In genomic region chr1:6486433-6487011, GRCh38 we compare ENCODE assay signal across 1 cellular context.
A peak's percentile ranks its signal among the peaks of the same experiment; 100 is the strongest.
TF ChIP-seq lines count a peak whose summit lies in the region.

No MANE protein-coding gene starts in this region.

TF ChIP-seq in HEK293, 187 proteins besides CTCF, POLR2A, EP300 and RAD21 (continued from another document):
- no peak for TF ChIP-seq ZNF350 (tag by site-specific recombination; IDR thresholded peaks at IDR 0.05)
- no peak for TF ChIP-seq ZNF132 (tag by site-specific recombination; IDR thresholded peaks at IDR 0.05; ENCODE audit: borderline replicate concordance)
- no peak for TF ChIP-seq YY1 (tag by site-specific recombination; IDR thresholded peaks at IDR 0.05)
- TF ChIP-seq ZNF76 (tag by site-specific recombination; IDR thresholded peaks at IDR 0.05; ENCODE audit: borderline replicate concordance, low read depth), result no peak
- TF ChIP-seq ZNF302 (tag by site-specific recombination; IDR thresholded peaks at IDR 0.05; ENCODE audit: low read depth), result no peak
- TF ChIP-seq ZNF202 (tag by site-specific recombination; IDR thresholded peaks at IDR 0.05; ENCODE audit: borderline replicate concordance), result no peak
- no peak for TF ChIP-seq ZNF335 (tag by site-specific recombination; conservative IDR thresholded peaks at IDR 0.05)
- TF ChIP-seq ZNF341 (tag by site-specific recombination; IDR thresholded peaks at IDR 0.05; ENCODE audit: low read depth), result no peak
- no peak for TF ChIP-seq ZNF561 (tag by site-specific recombination; IDR thresholded peaks at IDR 0.05; ENCODE audit: borderline replicate concordance)
- no peak for TF ChIP-seq ZNF571 (tag by site-specific recombination; IDR thresholded peaks at IDR 0.05)
- TF ChIP-seq, protein P1, sequence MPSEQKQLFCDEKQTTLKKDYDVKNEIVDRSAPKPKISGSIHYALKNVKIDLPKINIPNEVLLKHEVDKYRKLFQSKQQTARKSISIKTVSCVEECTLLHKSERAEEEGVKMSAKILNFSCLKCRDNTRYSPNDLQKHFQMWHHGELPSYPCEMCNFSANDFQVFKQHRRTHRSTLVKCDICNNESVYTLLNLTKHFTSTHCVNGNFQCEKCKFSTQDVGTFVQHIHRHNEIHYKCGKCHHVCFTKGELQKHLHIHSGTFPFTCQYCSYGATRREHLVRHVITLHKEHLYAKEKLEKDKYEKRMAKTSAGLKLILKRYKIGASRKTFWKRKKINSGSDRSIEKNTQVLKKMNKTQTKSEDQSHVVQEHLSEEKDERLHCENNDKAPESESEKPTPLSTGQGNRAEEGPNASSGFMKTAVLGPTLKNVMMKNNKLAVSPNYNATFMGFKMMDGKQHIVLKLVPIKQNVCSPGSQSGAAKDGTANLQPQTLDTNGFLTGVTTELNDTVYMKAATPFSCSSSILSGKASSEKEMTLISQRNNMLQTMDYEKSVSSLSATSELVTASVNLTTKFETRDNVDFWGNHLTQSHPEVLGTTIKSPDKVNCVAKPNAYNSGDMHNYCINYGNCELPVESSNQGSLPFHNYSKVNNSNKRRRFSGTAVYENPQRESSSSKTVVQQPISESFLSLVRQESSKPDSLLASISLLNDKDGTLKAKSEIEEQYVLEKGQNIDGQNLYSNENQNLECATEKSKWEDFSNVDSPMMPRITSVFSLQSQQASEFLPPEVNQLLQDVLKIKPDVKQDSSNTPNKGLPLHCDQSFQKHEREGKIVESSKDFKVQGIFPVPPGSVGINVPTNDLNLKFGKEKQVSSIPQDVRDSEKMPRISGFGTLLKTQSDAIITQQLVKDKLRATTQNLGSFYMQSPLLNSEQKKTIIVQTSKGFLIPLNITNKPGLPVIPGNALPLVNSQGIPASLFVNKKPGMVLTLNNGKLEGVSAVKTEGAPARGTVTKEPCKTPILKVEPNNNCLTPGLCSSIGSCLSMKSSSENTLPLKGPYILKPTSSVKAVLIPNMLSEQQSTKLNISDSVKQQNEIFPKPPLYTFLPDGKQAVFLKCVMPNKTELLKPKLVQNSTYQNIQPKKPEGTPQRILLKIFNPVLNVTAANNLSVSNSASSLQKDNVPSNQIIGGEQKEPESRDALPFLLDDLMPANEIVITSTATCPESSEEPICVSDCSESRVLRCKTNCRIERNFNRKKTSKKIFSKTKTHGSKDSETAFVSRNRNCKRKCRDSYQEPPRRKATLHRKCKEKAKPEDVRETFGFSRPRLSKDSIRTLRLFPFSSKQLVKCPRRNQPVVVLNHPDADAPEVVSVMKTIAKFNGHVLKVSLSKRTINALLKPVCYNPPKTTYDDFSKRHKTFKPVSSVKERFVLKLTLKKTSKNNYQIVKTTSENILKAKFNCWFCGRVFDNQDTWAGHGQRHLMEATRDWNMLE (tag by site-specific recombination; conservative IDR thresholded peaks at IDR 0.05; ENCODE audit: low read depth), result no peak
- TF ChIP-seq KLF7 (tag by site-specific recombination; IDR thresholded peaks at IDR 0.05; ENCODE audit: borderline replicate concordance), result 0 out of 2 replicates have a peak, but pooled peaks have one; percentile 29
- TF ChIP-seq ZBTB8A (tag by site-specific recombination; IDR thresholded peaks at IDR 0.05), result 0 out of 2 replicates have a peak, but pooled peaks have one; percentile 20
- TF ChIP-seq, protein P2, sequence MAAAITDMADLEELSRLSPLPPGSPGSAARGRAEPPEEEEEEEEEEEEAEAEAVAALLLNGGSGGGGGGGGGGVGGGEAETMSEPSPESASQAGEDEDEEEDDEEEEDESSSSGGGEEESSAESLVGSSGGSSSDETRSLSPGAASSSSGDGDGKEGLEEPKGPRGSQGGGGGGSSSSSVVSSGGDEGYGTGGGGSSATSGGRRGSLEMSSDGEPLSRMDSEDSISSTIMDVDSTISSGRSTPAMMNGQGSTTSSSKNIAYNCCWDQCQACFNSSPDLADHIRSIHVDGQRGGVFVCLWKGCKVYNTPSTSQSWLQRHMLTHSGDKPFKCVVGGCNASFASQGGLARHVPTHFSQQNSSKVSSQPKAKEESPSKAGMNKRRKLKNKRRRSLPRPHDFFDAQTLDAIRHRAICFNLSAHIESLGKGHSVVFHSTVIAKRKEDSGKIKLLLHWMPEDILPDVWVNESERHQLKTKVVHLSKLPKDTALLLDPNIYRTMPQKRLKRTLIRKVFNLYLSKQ (tag by site-specific recombination; IDR thresholded peaks at IDR 0.05; ENCODE audit: borderline replicate concordance), result no peak
- no peak for TF ChIP-seq HOXA7 (CRISPR knock-in tag; IDR thresholded peaks at IDR 0.05; ENCODE audit: borderline replicate concordance)
- no peak for TF ChIP-seq ZNF488 (tag by site-specific recombination; IDR thresholded peaks at IDR 0.05)
- no peak for TF ChIP-seq HOXD13 (CRISPR knock-in tag; IDR thresholded peaks at IDR 0.05; ENCODE audit: borderline replicate concordance)
- TF ChIP-seq ZNF600 (tag by site-specific recombination; IDR thresholded peaks at IDR 0.05), result peak; percentile 82
- no peak for TF ChIP-seq ZNF138 (tag by site-specific recombination; IDR thresholded peaks at IDR 0.05; ENCODE audit: borderline replicate concordance)
- TF ChIP-seq MZF1 (tag by site-specific recombination; IDR thresholded peaks at IDR 0.05; ENCODE audit: borderline replicate concordance), result no peak
- TF ChIP-seq ZFP69B (tag by site-specific recombination; IDR thresholded peaks at IDR 0.05), result no peak; the same call in 1 of the 2 replicates
- no peak for TF ChIP-seq ZNF239 (tag by site-specific recombination; IDR thresholded peaks at IDR 0.05)
- no peak for TF ChIP-seq ZNF26 (tag by site-specific recombination; IDR thresholded peaks at IDR 0.05)
- TF ChIP-seq OSR2 (tag by site-specific recombination; IDR thresholded peaks at IDR 0.05), result no peak
- no peak for TF ChIP-seq ZNF585B (tag by site-specific recombination; IDR thresholded peaks at IDR 0.05)
- no peak for TF ChIP-seq TSHZ1 (tag by site-specific recombination; IDR thresholded peaks at IDR 0.05; ENCODE audit: borderline replicate concordance)
- no peak for TF ChIP-seq ZFP37 (tag by site-specific recombination; IDR thresholded peaks at IDR 0.05)
- no peak for TF ChIP-seq ZSCAN18 (tag by site-specific recombination; IDR thresholded peaks at IDR 0.05)
- no peak; the same call in 1 of the 2 replicates for TF ChIP-seq IKZF3 (tag by site-specific recombination; IDR thresholded peaks at IDR 0.05)
- TF ChIP-seq YY2 (tag by site-specific recombination; IDR thresholded peaks at IDR 0.05), result no peak
- no peak for TF ChIP-seq ZNF791 (tag by site-specific recombination; IDR thresholded peaks at IDR 0.05)
- 0 out of 2 replicates have a peak, but pooled peaks have one; percentile 25 for TF ChIP-seq TRIM28 (IDR thresholded peaks at IDR 0.05; ENCODE audit: borderline replicate concordance, low read length)
- TF ChIP-seq ZNF221 (tag by site-specific recombination; IDR thresholded peaks at IDR 0.05; ENCODE audit: borderline replicate concordance), result no peak
- TF ChIP-seq ZBTB11 (tag by site-specific recombination; conservative IDR thresholded peaks at IDR 0.05; ENCODE audit: low read depth), result no peak
- no peak for TF ChIP-seq REPIN1 (tag by site-specific recombination; IDR thresholded peaks at IDR 0.05; ENCODE audit: low read depth)
- no peak for TF ChIP-seq ZNF555 (tag by site-specific recombination; conservative IDR thresholded peaks at IDR 0.05)
